ENCODE assay signal across 13 cellular contexts in genomic region chr12:69512820-69513219, GRCh38.
"Had no signal": no experiment of that assay in that cellular context is flagged by ENCODE, and none has a peak within 500 bp of the region (broad histone marks: within the 10 kb centered on the region; RNA-seq: fewer than 3 reads in every experiment).

No MANE protein-coding gene starts in this region.

- DNase-seq: activated CD4-positive, alpha-beta memory T cell treated with anti-CD3 and anti-CD28 coated beads, Interleukin-2, amount 10 ng/mL, durations not matched to agents 7 days and 5 days; activated CD8-positive, alpha-beta memory T cell treated with anti-CD3 and anti-CD28 coated beads, Interleukin-2, amount 50 U/mL, for 4 hours; activated gamma-delta T cell treated with Interleukin-2 at 50 U/mL for 16 hours; activated naive CD8-positive, alpha-beta T cell treated with anti-CD3 and anti-CD28 coated beads for 36 hours; activated T-cell treated with anti-CD3 and anti-CD28 coated beads, Interleukin-2, amount 50 U/mL, for 72 hours; aorta; hippocampal formation; retina; small intestine had no signal

- H3K9ac ChIP-seq: parathyroid adenoma had no signal

- H3K27ac Mint-ChIP-seq: activated CD4-positive, alpha-beta memory T cell treated with anti-CD3 and anti-CD28 coated beads, Interleukin-2, amount 10 ng/mL, durations not matched to agents 7 days and 5 days; activated naive CD8-positive, alpha-beta T cell treated with anti-CD3 and anti-CD28 coated beads for 36 hours; activated T-cell treated with anti-CD3 and anti-CD28 coated beads, Interleukin-2, amount 50 U/mL, for 72 hours had no signal

- H3K36me3 ChIP-seq: tibial nerve had no signal

- H3K4me3 ChIP-seq: tibial nerve had no signal

- H3K27me3 ChIP-seq: tibial nerve had no signal

- FAIRE-seq: colon, small intestine had no signal

- H2AFZ ChIP-seq: parathyroid adenoma had no signal

- H3K9me3 ChIP-seq: tibial nerve had no signal

- H3K4me1 ChIP-seq: parathyroid adenoma had no signal

- H3K27me3 Mint-ChIP-seq: activated CD4-positive, alpha-beta memory T cell treated with anti-CD3 and anti-CD28 coated beads, Interleukin-2, amount 10 ng/mL, durations not matched to agents 7 days and 5 days; activated naive CD8-positive, alpha-beta T cell treated with anti-CD3 and anti-CD28 coated beads for 36 hours had no signal

- H3K4me3 Mint-ChIP-seq: activated CD4-positive, alpha-beta memory T cell treated with anti-CD3 and anti-CD28 coated beads, Interleukin-2, amount 10 ng/mL, durations not matched to agents 7 days and 5 days; activated naive CD8-positive, alpha-beta T cell treated with anti-CD3 and anti-CD28 coated beads for 36 hours; activated T-cell treated with anti-CD3 and anti-CD28 coated beads, Interleukin-2, amount 50 U/mL, for 72 hours; neural crest cell had no signal

- H3K27ac ChIP-seq: parathyroid adenoma had no signal

- H3K9me3 Mint-ChIP-seq: activated CD4-positive, alpha-beta memory T cell treated with anti-CD3 and anti-CD28 coated beads, Interleukin-2, amount 10 ng/mL, durations not matched to agents 7 days and 5 days; activated naive CD8-positive, alpha-beta T cell treated with anti-CD3 and anti-CD28 coated beads for 36 hours; activated T-cell treated with anti-CD3 and anti-CD28 coated beads, Interleukin-2, amount 50 U/mL, for 72 hours; neural crest cell had no signal
